In genomic region chr12:131896811-131897270, GRCh38 we compare ENCODE assay signal across 1 cellular context.
TF ChIP-seq lines count a peak whose summit lies in the region.

No MANE protein-coding gene starts in this region.

TF ChIP-seq in HEK293, 187 proteins besides CTCF, POLR2A, EP300 and RAD21 (continued from another document):
- TF ChIP-seq PRDM6 (tag by site-specific recombination; IDR thresholded peaks at IDR 0.05) (no peak), ZNF146 (tag by site-specific recombination; IDR thresholded peaks at IDR 0.05) (no peak), ZNF140 (tag by site-specific recombination; IDR thresholded peaks at IDR 0.05) (no peak), ZNF768 (tag by site-specific recombination; IDR thresholded peaks at IDR 0.05) (no peak), ZNF549 (tag by site-specific recombination; IDR thresholded peaks at IDR 0.05) (no peak), ZNF175 (tag by site-specific recombination; IDR thresholded peaks at IDR 0.05) (no peak), ZNF138 (tag by site-specific recombination; IDR thresholded peaks at IDR 0.05; ENCODE audit: borderline replicate concordance) (no peak)
